ENCODE assay signal across 13 cellular contexts in the genomic region with DNA sequence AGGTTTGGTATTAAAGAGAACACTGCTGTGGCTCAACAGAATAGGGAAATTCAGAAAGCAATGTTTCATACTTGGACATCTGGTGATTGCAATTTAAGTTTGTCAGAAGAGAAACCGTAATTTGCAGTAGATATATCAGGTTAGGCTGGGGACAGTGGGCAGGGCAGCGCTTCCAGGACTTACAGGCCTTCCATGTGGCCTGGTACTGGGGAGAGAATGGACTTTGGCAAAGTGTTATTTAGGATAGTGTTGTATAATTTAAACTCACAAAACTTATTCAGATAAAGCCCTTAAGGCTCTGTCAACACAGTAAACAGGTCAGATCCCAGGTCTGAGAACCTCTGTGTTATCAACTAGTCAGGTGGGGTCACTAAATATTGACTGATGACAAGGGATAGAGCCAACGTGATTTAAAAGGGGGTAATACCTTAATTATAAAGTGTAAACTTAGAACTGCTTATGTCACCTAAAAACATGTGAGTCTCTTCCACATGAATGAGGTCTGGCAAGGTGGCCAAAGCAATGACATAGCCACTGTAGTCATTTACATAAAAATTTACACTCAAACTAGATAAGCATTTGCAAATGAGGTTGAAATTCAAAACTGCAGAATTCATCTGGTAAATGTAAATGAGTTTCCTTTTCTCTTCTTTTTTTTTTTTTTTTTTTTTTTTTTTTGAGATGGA.
DNase-seq lines count a peak whose midpoint lies in the region; ATAC-seq and TF ChIP-seq lines count a peak whose summit lies in the region.
"Had no signal": no experiment of that assay in that cellular context is flagged by ENCODE, and none has a peak within 500 bp of the region (broad histone marks: within the 10 kb centered on the region; RNA-seq: fewer than 3 reads in every experiment).

No MANE protein-coding gene starts in this region.

- H3K9ac ChIP-seq in SU-DHL-6 (ENCODE audit: low read length) = peak overlapping the region; percentile 31

- H3K79me2 ChIP-seq in SU-DHL-6 (ENCODE audit: insufficient read depth, low read length) = no peaks in the 10 kb centered on the region

- no peaks in the 10 kb centered on the region for H3K9me2 ChIP-seq in SU-DHL-6 (replicated peaks; ENCODE audit: insufficient read depth, low read length)

- ATAC-seq in HG02798 (IDR thresholded peaks at IDR 0.05; ENCODE audit: poor library complexity, unreplicated experiment) = peak; percentile 28
- ATAC-seq: T-cell had no signal

- H3K36me3 ChIP-seq in SU-DHL-6 (ENCODE audit: low read length) = no peaks in the 10 kb centered on the region
- no peaks in the 10 kb centered on the region for H3K36me3 ChIP-seq in transverse colon
- H3K36me3 ChIP-seq: neutrophil had no signal

- in situ Hi-C loops in transverse colon (cut with MboI; ENCODE audit: low pct_ligation_motif_present in 1 of 4, low pct_unique_long_range_greater_than_20kb in 1 of 4, low sequenced_read_pairs in 3 of 4) = no loop called here

- H3K27ac ChIP-seq in SU-DHL-6 (ENCODE audit: low read depth, low read length) = peak overlapping the region; percentile 91
- H3K27ac ChIP-seq in transverse colon = peak overlapping the region; percentile 67 to 79 (median 72)
- H3K27ac ChIP-seq: left lung had no signal

- H2AFZ ChIP-seq in SU-DHL-6 (ENCODE audit: low read depth, low read length, severe bottlenecking) = no peak overlapping the region

- H3K4me3 ChIP-seq in SU-DHL-6 (ENCODE audit: insufficient read depth, low read length, poor library complexity, severe bottlenecking) (peak overlapping the region; percentile 26), transverse colon (no peak overlapping the region)
- H3K4me3 ChIP-seq: left lung had no signal

- no peak overlapping the region for H3K4me3 Mint-ChIP-seq in activated naive CD4-positive, alpha-beta T cell treated with anti-CD3 and anti-CD28 coated beads, Interleukin-2, amount 50 U/mL, for 24 hours
- H3K4me3 Mint-ChIP-seq: dendritic cell treated with granulocyte-macrophage colony-stimulating factor and Interleukin-4, amounts not matched to agents 40 ng/mL and 50 ng/mL, for 4 days; T-cell had no signal

- no peak for TF ChIP-seq CTCF in SU-DHL-6 (IDR thresholded peaks at IDR 0.05; ENCODE audit: insufficient read depth, low read length, poor library complexity, severe bottlenecking)
- no peak for TF ChIP-seq CTCF in transverse colon (IDR thresholded peaks at IDR 0.05)

- H3K4me1 ChIP-seq in transverse colon = peaks cover 0 to 24% (median 14%) of the 10 kb centered on the region in 4 donors

- WGBS in transverse colon (ENCODE audit: low coverage in 1 of 2), 2 donors = 33 to 60% methylated on average over 1 to 3 of the region's 3 CpGs

- TF ChIP-seq EP300 in transverse colon (IDR thresholded peaks at IDR 0.05; ENCODE audit: low read depth) = no peak

- intact Hi-C loops in transverse colon (cut with DNase I; ENCODE audit: low total_unique reads) = no loop called here

- H3K9me3 ChIP-seq in SU-DHL-6 (ENCODE audit: insufficient read depth, low read length) (no peaks in the 10 kb centered on the region), transverse colon (no peaks in the 10 kb centered on the region)
- H3K9me3 ChIP-seq: left lung, neutrophil had no signal

- peak overlapping the region; percentile 57 for H3K27ac Mint-ChIP-seq in activated naive CD4-positive, alpha-beta T cell treated with anti-CD3 and anti-CD28 coated beads, Interleukin-2, amount 50 U/mL, for 24 hours
- H3K27ac Mint-ChIP-seq: T-cell had no signal

- H3K4me1 Mint-ChIP-seq in activated naive CD4-positive, alpha-beta T cell treated with anti-CD3 and anti-CD28 coated beads, Interleukin-2, amount 50 U/mL, for 24 hours = no peaks in the 10 kb centered on the region

- H3K36me3 Mint-ChIP-seq in activated naive CD4-positive, alpha-beta T cell treated with anti-CD3 and anti-CD28 coated beads, Interleukin-2, amount 50 U/mL, for 24 hours = peaks cover 20% of the 10 kb centered on the region

- peaks cover 39% of the 10 kb centered on the region for H3F3A ChIP-seq in SU-DHL-6 (ENCODE audit: insufficient read depth)

- no peaks in the 10 kb centered on the region for H3K9me3 Mint-ChIP-seq in activated naive CD4-positive, alpha-beta T cell treated with anti-CD3 and anti-CD28 coated beads, Interleukin-2, amount 50 U/mL, for 24 hours
- H3K9me3 Mint-ChIP-seq: dendritic cell treated with granulocyte-macrophage colony-stimulating factor and Interleukin-4, amounts not matched to agents 40 ng/mL and 50 ng/mL, for 4 days had no signal

- no peaks in the 10 kb centered on the region for H4K20me1 ChIP-seq in SU-DHL-6 (ENCODE audit: low read depth, low read length)

- no peaks in the 10 kb centered on the region for H3K27me3 ChIP-seq in SU-DHL-6 (ENCODE audit: low read length)
- no peaks in the 10 kb centered on the region for H3K27me3 ChIP-seq in transverse colon
- H3K27me3 ChIP-seq: left lung, neutrophil had no signal

- no peak for DNase-seq in activated naive CD4-positive, alpha-beta T cell treated with Interleukin-2 at 50 U/mL for 16 hours
- DNase-seq in transverse colon = no peak
- DNase-seq in NCI-H226 = no peak
- no peak for DNase-seq in NCI-H1092 (lab: John Stamatoyannopoulos, UW)
- no peak for DNase-seq in activated naive CD4-positive, alpha-beta T cell (lab: John Stamatoyannopoulos, UW)
- DNase-seq: left lung, NCI-H1436 treated with DMSO at 0.1 percent for 48 hours, T-cell had no signal

- H3K27me3 Mint-ChIP-seq in activated naive CD4-positive, alpha-beta T cell treated with anti-CD3 and anti-CD28 coated beads, Interleukin-2, amount 50 U/mL, for 24 hours = no peaks in the 10 kb centered on the region
- H3K27me3 Mint-ChIP-seq: dendritic cell treated with granulocyte-macrophage colony-stimulating factor and Interleukin-4, amounts not matched to agents 40 ng/mL and 50 ng/mL, for 4 days; T-cell had no signal

- no peak for TF ChIP-seq POLR2A in transverse colon (IDR thresholded peaks at IDR 0.05)

- H3K4me2 ChIP-seq in SU-DHL-6 (ENCODE audit: low read depth, low read length, poor library complexity, severe bottlenecking) = peak overlapping the region; percentile 60
